Comparison of ENCODE assay signal across 9 cellular contexts in the genomic region with DNA sequence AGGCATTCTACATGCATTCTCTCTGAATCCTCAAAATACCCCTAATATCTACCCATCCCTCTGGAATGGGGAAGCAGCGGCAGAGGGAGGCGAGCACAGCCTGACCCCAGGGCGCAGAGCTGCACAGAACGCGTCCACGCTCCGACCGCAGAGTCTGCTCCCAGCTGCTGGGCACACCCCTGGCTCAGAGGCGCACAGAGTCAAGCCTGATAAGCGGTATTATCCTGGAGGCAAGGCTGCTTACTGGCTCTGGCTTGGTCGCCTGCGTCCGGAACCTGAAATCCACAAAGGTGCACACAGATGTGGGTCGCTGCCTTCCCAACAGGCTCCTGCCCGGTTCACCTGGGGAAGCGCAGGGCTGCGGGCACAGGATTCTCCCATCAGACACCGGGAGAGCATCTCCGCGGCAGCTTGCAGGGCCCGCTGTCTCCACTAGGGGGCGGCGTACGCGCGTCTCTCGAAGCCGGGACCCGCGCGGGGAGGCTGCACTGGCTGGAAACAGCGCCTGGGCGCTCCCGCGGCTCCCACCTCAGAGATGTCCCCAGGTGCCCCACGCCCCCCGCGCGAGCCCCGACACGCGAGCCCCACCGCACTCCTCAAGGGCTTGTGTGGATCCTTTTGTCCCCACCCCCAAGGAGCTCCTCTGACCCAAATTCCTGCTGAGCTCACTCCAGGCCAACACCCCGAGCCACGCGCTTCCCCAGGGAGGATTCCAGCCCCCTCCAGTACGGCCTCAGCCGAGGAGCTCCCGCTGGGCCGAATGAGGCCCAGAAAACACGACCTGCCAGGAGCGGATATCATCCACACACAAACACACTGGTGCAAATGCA.
A peak's percentile ranks its signal among the peaks of the same experiment; 100 is the strongest.
DNase-seq lines count a peak whose midpoint lies in the region; ATAC-seq, FAIRE-seq and TF ChIP-seq lines count a peak whose summit lies in the region.
"Had no signal": no experiment of that assay in that cellular context is flagged by ENCODE, and none has a peak within 500 bp of the region (broad histone marks: within the 10 kb centered on the region; RNA-seq: fewer than 3 reads in every experiment).

No MANE protein-coding gene starts in this region.

- H3K27me3 ChIP-seq in SJCRH30, result no peaks in the 10 kb centered on the region

- DNase-seq in activated CD4-positive, alpha-beta T cell treated with anti-CD3 and anti-CD28 coated beads for 24 hours (ENCODE audit: low read depth in 2 of 2), result peak; percentile 23 to 59
- DNase-seq in activated CD4-positive, alpha-beta T cell treated with anti-CD3 and anti-CD28 coated beads for 1 hour, result no peak
- DNase-seq in activated CD4-positive, alpha-beta T cell treated with anti-CD3 and anti-CD28 coated beads for 36 hours, result peak; percentile 83
- DNase-seq in frontal cortex (ENCODE audit: low spot score in 2 of 2) (peak; percentile 60 to 85), progenitor cell of endocrine pancreas (ENCODE audit: low spot score, unreplicated experiment) (peak; percentile 85), SJCRH30 (no peak), ACHN (no peak)

- CTCF ChIA-PET in activated CD4-positive, alpha-beta T cell treated with anti-CD3 and anti-CD28 coated beads for 36 hours (lab: Charles Lee), result interaction anchor here (0.5 to 1.6 kb wide), 10 partner anchors 10 to 545 kb away, joined by 3 to 6 read pairs (median 4); no protein-coding TSS in a partner anchor

- H3K36me3 Mint-ChIP-seq in activated CD4-positive, alpha-beta T cell treated with anti-CD3 and anti-CD28 coated beads for 36 hours (ENCODE audit: low read depth), result no peaks in the 10 kb centered on the region
- H3K36me3 Mint-ChIP-seq in progenitor cell of endocrine pancreas (ENCODE audit: insufficient read depth), result no peaks in the 10 kb centered on the region

- no peak overlapping the region for H3K27ac Mint-ChIP-seq in activated CD4-positive, alpha-beta T cell treated with anti-CD3 and anti-CD28 coated beads for 36 hours
- H3K27ac Mint-ChIP-seq in progenitor cell of endocrine pancreas, result no peak overlapping the region

- no peak for FAIRE-seq in frontal cortex (lab: Jason Lieb, UNC)

- H3K4me1 Mint-ChIP-seq in activated CD4-positive, alpha-beta T cell treated with anti-CD3 and anti-CD28 coated beads for 36 hours, result no peaks in the 10 kb centered on the region
- H3K4me1 Mint-ChIP-seq in progenitor cell of endocrine pancreas (ENCODE audit: low read depth), result peaks cover 21% of the 10 kb centered on the region

- H3K9me3 Mint-ChIP-seq in activated CD4-positive, alpha-beta T cell treated with anti-CD3 and anti-CD28 coated beads for 36 hours (ENCODE audit: low read depth), result peaks cover 4% of the 10 kb centered on the region
- no peaks in the 10 kb centered on the region for H3K9me3 Mint-ChIP-seq in progenitor cell of endocrine pancreas (ENCODE audit: low read depth)

- intact Hi-C loops in activated CD4-positive, alpha-beta T cell treated with anti-CD3 and anti-CD28 coated beads for 36 hours (cut with DNase I, micrococcal nuclease), result loop anchor here (1.0 to 10.0 kb wide), 3 partner anchors 123 to 703 kb away; partner anchors contain the start of gene FZD10 (in 2 of the 2)

- no peak overlapping the region for H3K4me3 Mint-ChIP-seq in activated CD4-positive, alpha-beta T cell treated with anti-CD3 and anti-CD28 coated beads for 36 hours
- H3K4me3 Mint-ChIP-seq in progenitor cell of endocrine pancreas (ENCODE audit: low read depth), result no peak overlapping the region

- H3K4me3 ChIP-seq in SJCRH30, result no peak overlapping the region

- TF ChIP-seq CTCF in progenitor cell of endocrine pancreas (IDR thresholded peaks at IDR 0.05; ENCODE audit: unreplicated experiment), result peak; percentile 99

- no peak overlapping the region for H3K27ac ChIP-seq in SJCRH30

- H3K27me3 Mint-ChIP-seq in activated CD4-positive, alpha-beta T cell treated with anti-CD3 and anti-CD28 coated beads for 36 hours, result peaks cover 43% of the 10 kb centered on the region
- H3K27me3 Mint-ChIP-seq in progenitor cell of endocrine pancreas, result peaks cover 81% of the 10 kb centered on the region

- POLR2A ChIA-PET in activated CD4-positive, alpha-beta T cell treated with anti-CD3 and anti-CD28 coated beads for 36 hours (lab: Charles Lee), result no interaction called here

- no peaks in the 10 kb centered on the region for H3K36me3 ChIP-seq in SJCRH30

- in situ Hi-C loops in ACHN (cut with HindIII; ENCODE audit: low pct_ligation_motif_present, low pct_unique_long_range_greater_than_20kb, low sequenced_read_pairs), result loop anchor here (25.0 kb wide), 1 partner anchor 295 kb away; the partner anchor contains the start of gene PIWIL1

- no peaks in the 10 kb centered on the region for H3K9me3 ChIP-seq in SJCRH30 (replicated peaks)
- H3K9me3 ChIP-seq: Caco-2 had no signal

- ATAC-seq in activated CD4-positive, alpha-beta T cell treated with anti-CD3 and anti-CD28 coated beads for 36 hours, result peak; percentile 69
- no peak for ATAC-seq in GM18861 (IDR thresholded peaks at IDR 0.05; ENCODE audit: unreplicated experiment)

- no peaks in the 10 kb centered on the region for H3K4me1 ChIP-seq in SJCRH30

Comparison
In these comparisons a context has a peak if more than half of its experiments do, and no peak if none do; other contexts are left out.
1. DNase-seq: peak in activated CD4-positive, alpha-beta T cell treated with anti-CD3 and anti-CD28 coated beads for 24 hours (2 of 2), activated CD4-positive, alpha-beta T cell treated with anti-CD3 and anti-CD28 coated beads for 36 hours (single experiment), frontal cortex (2 of 2) and progenitor cell of endocrine pancreas (single experiment); none in activated CD4-positive, alpha-beta T cell treated with anti-CD3 and anti-CD28 coated beads for 1 hour (single experiment), SJCRH30 (0 of 2) and ACHN (single experiment).